ENCODE assay signal across 21 cellular contexts in genomic region chr11:17673951-17674350, GRCh38. TPM values are rescaled to one million over a fixed set of nuclear protein-coding genes. Genes with fewer than 3 reads are reported as not detected.
"Had no signal": no experiment of that assay in that cellular context is flagged by ENCODE, and none has a peak within 500 bp of the region (broad histone marks: within the 10 kb centered on the region; RNA-seq: fewer than 3 reads in every experiment).

No MANE protein-coding gene starts in this region.

- DNase-seq: activated CD8-positive, alpha-beta memory T cell treated with anti-CD3 and anti-CD28 coated beads, Interleukin-2, amount 50 U/mL, for 48 hours; activated CD8-positive, alpha-beta T cell treated with anti-CD3 and anti-CD28 coated beads for 36 hours; activated naive CD4-positive, alpha-beta T cell treated with Interleukin-2 at 50 U/mL for 16 hours; activated naive CD8-positive, alpha-beta T cell treated with anti-CD3 and anti-CD28 coated beads, Interleukin-2, amount 50 U/mL, for 24 hours; dorsolateral prefrontal cortex; heart left ventricle; islet precursor cell; left lung; mesendoderm; stimulated activated CD4-positive, alpha-beta T cell treated with anti-CD3 and anti-CD28 coated beads, Interleukin-1b, Interleukin-23, amount 100 ng/mL, for 48 hours; T1000; transverse colon had no signal

- H3K4me3 ChIP-seq: dorsolateral prefrontal cortex, esophagus muscularis mucosa, heart left ventricle, left lung, neural progenitor cell, right atrium auricular region, transverse colon had no signal

- ATAC-seq: activated CD8-positive, alpha-beta T cell treated with anti-CD3 and anti-CD28 coated beads for 36 hours; activated naive CD8-positive, alpha-beta T cell treated with anti-CD3 and anti-CD28 coated beads, Interleukin-2, amount 50 U/mL, for 24 hours; heart left ventricle; left lung; stimulated activated memory B cell treated with anti-CD40 and anti-IgM and Interleukin-4, amounts not matched to agents 10 μg/mL and 1 μg/mL and 100 μg/mL, for 72 hours had no signal

- H3K4me2 ChIP-seq: neural progenitor cell had no signal

- H3K36me3 ChIP-seq: esophagus muscularis mucosa, heart left ventricle, left lung, neural progenitor cell, right atrium auricular region, transverse colon had no signal

- H3K4me1 ChIP-seq: esophagus muscularis mucosa, heart left ventricle, left lung, neural progenitor cell, parathyroid adenoma, right atrium auricular region, transverse colon had no signal

- H3K27ac ChIP-seq: dorsolateral prefrontal cortex, esophagus muscularis mucosa, heart left ventricle, left lung, neural progenitor cell, parathyroid adenoma, right atrium auricular region, transverse colon, VCaP had no signal

- H3K9ac ChIP-seq: neural progenitor cell, parathyroid adenoma had no signal

- H3K27me3 ChIP-seq: right atrium auricular region, transverse colon had no signal

RNA-seq across cellular contexts. Expression of gene MYOD1, which starts 45.4 kb away (rescaled TPM):
- total RNA-seq: activated CD8-positive, alpha-beta T cell treated with anti-CD3 and anti-CD28 coated beads for 36 hours; activated T-helper 1 cell treated with anti-CD3 and anti-CD28 coated beads, Interleukin-12 subunit alpha, Interleukin-12 subunit beta, Interleukin-2, Interleukin-4 antibody, amounts not matched to agents 30 ng/mL and 10 ng/mL and 1 ng/mL, durations not matched to agents 14 hours and 24 hours and 36 hours; cerebellum; esophagus muscularis mucosa; heart left ventricle; left lung; right atrium auricular region; subcutaneous adipose tissue; transverse colon had no signal
- polyA plus RNA-seq: heart left ventricle had no signal
